In the genomic region with DNA sequence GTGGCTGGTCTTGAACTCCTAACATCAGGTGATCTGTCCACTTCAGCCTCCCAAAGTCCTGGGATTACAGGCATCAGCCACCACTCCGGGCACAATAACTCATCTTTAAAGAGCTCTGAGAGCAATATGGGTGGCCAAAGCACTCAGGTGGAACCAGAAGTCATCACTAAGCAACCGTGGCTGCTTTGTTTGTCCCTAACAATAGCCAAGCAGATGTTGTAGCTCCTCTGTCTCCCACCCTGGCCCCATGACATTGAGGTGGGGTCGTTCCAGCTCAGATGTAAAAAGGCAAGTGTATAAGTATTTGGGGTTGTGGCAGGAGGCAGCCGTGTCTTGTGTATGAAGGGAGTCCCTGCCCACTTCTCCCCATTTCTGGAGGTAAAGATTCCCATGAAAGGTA, we compare ENCODE assay signal across 15 cellular contexts. TPM values are rescaled to one million over a fixed set of nuclear protein-coding genes. Genes with fewer than 3 reads are reported as not detected.
A peak's percentile ranks its signal among the peaks of the same experiment; 100 is the strongest.
DNase-seq lines count a peak whose midpoint lies in the region; ATAC-seq, FAIRE-seq and TF ChIP-seq lines count a peak whose summit lies in the region.
"Had no signal": no experiment of that assay in that cellular context is flagged by ENCODE, and none has a peak within 500 bp of the region (broad histone marks: within the 10 kb centered on the region; RNA-seq: fewer than 3 reads in every experiment).

No MANE protein-coding gene starts in this region.

- TF ChIP-seq RAD21 in GM12878 (IDR thresholded peaks at IDR 0.05; ENCODE audit: insufficient read depth, low read depth, low read length), result no peak

- no peak for TF ChIP-seq POLR2A in GM12878 (IDR thresholded peaks at IDR 0.05; ENCODE audit: low read depth, low read length)

- H3K36me3 Mint-ChIP-seq in CD4-positive, alpha-beta T cell (ENCODE audit: low read depth), result no peaks in the 10 kb centered on the region
- no peaks in the 10 kb centered on the region for H3K36me3 Mint-ChIP-seq in natural killer cell treated with Interleukin-12 subunit alpha and Interleukin-12 subunit beta and Interleukin-15 and Interleukin-18, amount 100 ng/mL, for 72 hours
- peaks cover 0 to 6% (median 0%) of the 10 kb centered on the region in 3 donors for H3K36me3 Mint-ChIP-seq in naive thymus-derived CD8-positive, alpha-beta T cell
- peaks cover 4% of the 10 kb centered on the region for H3K36me3 Mint-ChIP-seq in neural progenitor cell

- in situ Hi-C loops in GM12878 (cut with MboI), result loop anchor here (5.0 kb wide), 1 partner anchor 41 kb away; no protein-coding TSS in a partner anchor

- FAIRE-seq in GM12878 (lab: Jason Lieb, UNC), result no peak

- WGBS in GM12878 (ENCODE audit: insufficient coverage, insufficient replicate concordance, low lambda C conversion rate, missing lambda C conversion rate), result 5% methylated on average over 4 of the region's 4 CpGs

- H3K27me3 ChIP-seq in CD4-positive, alpha-beta T cell (ENCODE audit: control insufficient read depth, insufficient read depth, low read length), result no peaks in the 10 kb centered on the region
- H3K27me3 ChIP-seq in GM12878 (replicated peaks in 1 of 2; ENCODE audit: control insufficient read depth in 2 of 2, insufficient read depth in 2 of 2, low read length in 1 of 2) (no peaks in the 10 kb centered on the region), neural progenitor cell (no peaks in the 10 kb centered on the region)
- H3K27me3 ChIP-seq in effector memory CD4-positive, alpha-beta T cell (replicated peaks; ENCODE audit: control insufficient read depth, insufficient read depth, low read length, poor library complexity, severe bottlenecking), result no peaks in the 10 kb centered on the region

- no peaks in the 10 kb centered on the region for H3F3A ChIP-seq in neural progenitor cell (ENCODE audit: low read depth)

- BruUV-seq in GM12878 (replicated peaks; lab: Mats Ljungman, UMichigan), result no TSS peak

- RAD21 ChIA-PET in GM12878 (lab: Charles Lee; ENCODE audit: unreplicated experiment), result interaction anchor here (0.6 to 6.2 kb wide), 13 partner anchors 10 to 1895 kb away, joined by 3 to 115 read pairs (median 4); partner anchors contain the start of genes CAMTA2 and ZNF594

- peak overlapping the region; percentile 26 for H3K4me2 ChIP-seq in GM12878 (ENCODE audit: control insufficient read depth, insufficient read depth)
- H3K4me2 ChIP-seq in neural progenitor cell, result no peak overlapping the region

- H3K27ac Mint-ChIP-seq in CD4-positive, alpha-beta T cell, result peak overlapping the region; percentile 42
- H3K27ac Mint-ChIP-seq in natural killer cell treated with Interleukin-12 subunit alpha and Interleukin-12 subunit beta and Interleukin-15 and Interleukin-18, amount 100 ng/mL, for 72 hours, result peak overlapping the region; percentile 89 to 92
- H3K27ac Mint-ChIP-seq in naive thymus-derived CD8-positive, alpha-beta T cell, result peak overlapping the region in 5 of 10 donors; percentile 40 to 82 (median 66)
- no peak overlapping the region for H3K27ac Mint-ChIP-seq in neural progenitor cell
- H3K27ac Mint-ChIP-seq: H9; T-helper 1 cell treated with Interleukin-12 subunit alpha and Interleukin-12 subunit beta and Interleukin-4 antibody, amounts not matched to agents 30 μg/mL and 1 μg/mL, for 36 hours had no signal

- TF ChIP-seq EP300 in GM12878 (IDR thresholded peaks at IDR 0.05; ENCODE audit: borderline replicate concordance in 1 of 2, control insufficient read depth in 1 of 2, low read depth in 2 of 2, low read length in 2 of 2), result no peak

- no peak overlapping the region for H3K27ac ChIP-seq in CD4-positive, alpha-beta T cell (ENCODE audit: low read depth, low read length)
- no peak overlapping the region for H3K27ac ChIP-seq in GM12878 (ENCODE audit: control insufficient read depth, insufficient read depth)
- H3K27ac ChIP-seq in effector memory CD4-positive, alpha-beta T cell (ENCODE audit: insufficient read depth, low read length, poor library complexity, severe bottlenecking), result no peak overlapping the region
- H3K27ac ChIP-seq in neural progenitor cell, result no peak overlapping the region

- SMC1A ChIA-PET in GM12878 (lab: Charles Lee; ENCODE audit: uncharacterized antibody, unreplicated experiment), result interaction anchor here (0.6 to 6.4 kb wide), 7 partner anchors 13 to 271 kb away, joined by 3 to 129 read pairs (median 4); partner anchors contain the start of gene SPAG7

- no peaks in the 10 kb centered on the region for H3K9me3 ChIP-seq in CD4-positive, alpha-beta T cell (ENCODE audit: control insufficient read depth, low read length)
- peaks cover 3% of the 10 kb centered on the region for H3K9me3 ChIP-seq in GM12878 (replicated peaks; ENCODE audit: control insufficient read depth, insufficient read depth, low read length)
- no peaks in the 10 kb centered on the region for H3K9me3 ChIP-seq in effector memory CD4-positive, alpha-beta T cell (ENCODE audit: control insufficient read depth, low read length)
- H3K9me3 ChIP-seq in neural progenitor cell (ENCODE audit: low read depth), result no peaks in the 10 kb centered on the region

- POLR2A ChIA-PET in CD4-positive, alpha-beta T cell (lab: Charles Lee), result interaction anchor here (1.0 to 1.2 kb wide), 2 partner anchors 22 to 44 kb away, joined by 4 read pairs; partner anchors contain the start of gene RABEP1
- POLR2A ChIA-PET in GM12878 (lab: Charles Lee), result interaction anchor here (0.6 to 6.2 kb wide), 7 partner anchors 12 to 179 kb away, joined by 3 to 115 read pairs (median 5); partner anchors contain the start of gene ZNF594
- POLR2A ChIA-PET in naive thymus-derived CD8-positive, alpha-beta T cell (lab: Charles Lee), result interaction anchor here (0.6 to 4.2 kb wide), 5 partner anchors 11 to 43 kb away, joined by 3 to 32 read pairs (median 3); no protein-coding TSS in a partner anchor

- intact Hi-C loops in CD4-positive, alpha-beta T cell (cut with DNase I, micrococcal nuclease), result no loop called here
- intact Hi-C loops in GM12878 (cut with micrococcal nuclease; ENCODE audit: unreplicated experiment), result loop anchor here (5.0 kb wide), 2 partner anchors 161 to 296 kb away; partner anchors contain the start of genes RNF167, SLC25A11 and ZFP3

- H4K20me1 ChIP-seq in GM12878 (ENCODE audit: control insufficient read depth, insufficient read depth) (no peaks in the 10 kb centered on the region), neural progenitor cell (ENCODE audit: low read depth) (no peaks in the 10 kb centered on the region)

- no peak overlapping the region for H3K4me3 ChIP-seq in GM12865 (ENCODE audit: low read depth, low read length)
- 0 out of 2 replicates have a peak overlapping the region, but pooled peaks have one; percentile 5 for H3K4me3 ChIP-seq in GM12878
- H3K4me3 ChIP-seq in effector memory CD4-positive, alpha-beta T cell (ENCODE audit: insufficient read depth, low read depth, low read length, poor library complexity, severe bottlenecking), result no peak overlapping the region
- no peak overlapping the region for H3K4me3 ChIP-seq in neural progenitor cell

- no peaks in the 10 kb centered on the region for H3K27me3 Mint-ChIP-seq in CD4-positive, alpha-beta T cell
- no peaks in the 10 kb centered on the region for H3K27me3 Mint-ChIP-seq in natural killer cell treated with Interleukin-12 subunit alpha and Interleukin-12 subunit beta and Interleukin-15 and Interleukin-18, amount 100 ng/mL, for 72 hours
- H3K27me3 Mint-ChIP-seq in naive thymus-derived CD8-positive, alpha-beta T cell, result no peaks in the 10 kb centered on the region
- H3K27me3 Mint-ChIP-seq in neural progenitor cell (ENCODE audit: insufficient read depth, low read depth), result no peaks in the 10 kb centered on the region

- H3K4me3 Mint-ChIP-seq in CD4-positive, alpha-beta T cell, result no peak overlapping the region
- H3K4me3 Mint-ChIP-seq in natural killer cell treated with Interleukin-12 subunit alpha and Interleukin-12 subunit beta and Interleukin-15 and Interleukin-18, amount 100 ng/mL, for 72 hours, result no peak overlapping the region
- no peak overlapping the region for H3K4me3 Mint-ChIP-seq in naive thymus-derived CD8-positive, alpha-beta T cell
- no peak overlapping the region for H3K4me3 Mint-ChIP-seq in neural progenitor cell
- H3K4me3 Mint-ChIP-seq: H9; T-helper 1 cell treated with Interleukin-12 subunit alpha and Interleukin-12 subunit beta and Interleukin-4 antibody, amounts not matched to agents 30 μg/mL and 1 μg/mL, for 36 hours had no signal

- no peaks in the 10 kb centered on the region for H3K36me3 ChIP-seq in GM12878 (ENCODE audit: control insufficient read depth in 2 of 2, insufficient read depth in 2 of 2, low read length in 1 of 2)
- no peaks in the 10 kb centered on the region for H3K36me3 ChIP-seq in effector memory CD4-positive, alpha-beta T cell (ENCODE audit: control insufficient read depth, insufficient read depth, low read length)
- no peaks in the 10 kb centered on the region for H3K36me3 ChIP-seq in neural progenitor cell

- H3K4me1 ChIP-seq in GM12878 (ENCODE audit: control insufficient read depth, insufficient read depth, low read length), result peaks cover 51% of the 10 kb centered on the region
- peaks cover 11% of the 10 kb centered on the region for H3K4me1 ChIP-seq in effector memory CD4-positive, alpha-beta T cell (ENCODE audit: control insufficient read depth, insufficient read depth, low read length, poor library complexity, severe bottlenecking)
- no peaks in the 10 kb centered on the region for H3K4me1 ChIP-seq in neural progenitor cell

- H3K79me2 ChIP-seq in GM12878 (ENCODE audit: control insufficient read depth, insufficient read depth, low read length) (peaks cover 44% of the 10 kb centered on the region), neural progenitor cell (ENCODE audit: low read depth) (no peaks in the 10 kb centered on the region)

- TF ChIP-seq CTCF in CD4-positive, alpha-beta T cell (IDR thresholded peaks at IDR 0.05), result no peak
- TF ChIP-seq CTCF in GM12865 (IDR thresholded peaks at IDR 0.05; ENCODE audit: insufficient read depth, low read depth, low read length, missing control alignments) (no peak), GM12878 (IDR thresholded peaks at IDR 0.05 in 2 of 3, conservative IDR thresholded peaks at IDR 0.05 in 1 of 3; ENCODE audit: control insufficient read depth in 2 of 3, extremely low read depth in 1 of 3, insufficient read depth in 1 of 3, low read depth in 3 of 3, low read length in 3 of 3) (no peak), neural progenitor cell (IDR thresholded peaks at IDR 0.05) (no peak)

- H2AFZ ChIP-seq in GM12878 (ENCODE audit: control insufficient read depth, low read depth, low read length) (no peak overlapping the region), neural progenitor cell (replicated peaks) (no peak overlapping the region)

- peaks cover 42% of the 10 kb centered on the region for H3K4me1 Mint-ChIP-seq in CD4-positive, alpha-beta T cell (ENCODE audit: low read depth)
- H3K4me1 Mint-ChIP-seq in natural killer cell treated with Interleukin-12 subunit alpha and Interleukin-12 subunit beta and Interleukin-15 and Interleukin-18, amount 100 ng/mL, for 72 hours (ENCODE audit: low read depth in 2 of 2), result peaks cover 58% of the 10 kb centered on the region in 2 donors
- H3K4me1 Mint-ChIP-seq in naive thymus-derived CD8-positive, alpha-beta T cell, result peaks cover 20 to 73% (median 49%) of the 10 kb centered on the region in 4 donors
- H3K4me1 Mint-ChIP-seq in neural progenitor cell, result no peaks in the 10 kb centered on the region

- CTCF ChIA-PET in CD4-positive, alpha-beta T cell (lab: Charles Lee), result interaction anchor here (0.9 kb wide), 2 partner anchors 16 to 46 kb away, joined by 3 read pairs; partner anchors contain the start of gene ZNF594
- CTCF ChIA-PET in GM12878 (lab: Yijun Ruan, JAX), result interaction anchor here (0.6 to 8.1 kb wide), 9 partner anchors 10 to 127 kb away, joined by 3 to 209 read pairs (median 9); partner anchors contain the start of genes ZNF232 and ZNF594

- DNase-seq in CD4-positive, alpha-beta T cell, result no peak
- DNase-seq in GM12865 (ENCODE audit: low read depth) (peak; percentile 27), GM12878 (ENCODE audit: low read depth, low spot score) (no peak), neural progenitor cell (ENCODE audit: low spot score) (no peak)
- no peak for DNase-seq in natural killer cell treated with Interleukin-12 subunit alpha and Interleukin-12 subunit beta and Interleukin-15 and Interleukin-18, amount 100 ng/mL, for 72 hours (ENCODE audit: low spot score)
- no peak for DNase-seq in activated effector memory CD4-positive, alpha-beta T cell treated with anti-CD3 and anti-CD28 coated beads, Interleukin-2, amount 50 U/mL, for 16 hours
- no peak for DNase-seq in effector memory CD4-positive, alpha-beta T cell
- no peak for DNase-seq in naive thymus-derived CD8-positive, alpha-beta T cell
- DNase-seq: NCI-H187 treated with DMSO at 0.1 percent for 48 hours, NCI-H2171 had no signal

- no peaks in the 10 kb centered on the region for H3K9me3 Mint-ChIP-seq in CD4-positive, alpha-beta T cell
- peaks cover 7% of the 10 kb centered on the region for H3K9me3 Mint-ChIP-seq in natural killer cell treated with Interleukin-12 subunit alpha and Interleukin-12 subunit beta and Interleukin-15 and Interleukin-18, amount 100 ng/mL, for 72 hours
- peaks cover 0 to 8% (median 0%) of the 10 kb centered on the region in 9 donors for H3K9me3 Mint-ChIP-seq in naive thymus-derived CD8-positive, alpha-beta T cell
- no peaks in the 10 kb centered on the region for H3K9me3 Mint-ChIP-seq in neural progenitor cell
- H3K9me3 Mint-ChIP-seq: H9; T-helper 1 cell treated with Interleukin-12 subunit alpha and Interleukin-12 subunit beta and Interleukin-4 antibody, amounts not matched to agents 30 μg/mL and 1 μg/mL, for 36 hours had no signal

- H3K9ac ChIP-seq in GM12878 (ENCODE audit: control insufficient read depth, insufficient read depth, low read length) (no peak overlapping the region), neural progenitor cell (no peak overlapping the region)

- no peak for ATAC-seq in CD4-positive, alpha-beta T cell (ENCODE audit: poor library complexity)
- no peak for ATAC-seq in GM12878
- no peak for ATAC-seq in natural killer cell treated with Interleukin-12 subunit alpha and Interleukin-12 subunit beta and Interleukin-15 and Interleukin-18, amount 100 ng/mL, for 72 hours
- ATAC-seq in naive thymus-derived CD8-positive, alpha-beta T cell, result no peak

RNA-seq across cellular contexts. Expression of gene SCIMP, which starts 3.7 kb away (rescaled TPM):
- under 1 TPM; 0.31 to 0.47 TPM for total RNA-seq in CD4-positive, alpha-beta T cell
- 247 and 264 TPM in 2 replicates for total RNA-seq in GM12878 (2013; cell fraction: nucleolus; rRNA removed)
- total RNA-seq in GM12878 (2014; rRNA removed), result 61.8 and 70.4 TPM in 2 replicates
- total RNA-seq in GM12878 (2014; rRNA removed; fragmentation: Illumina TruSeq; extraction: Trizol), result 70.3 and 74.9 TPM in 2 replicates
- total RNA-seq in GM12878 (2021), result 92.2 and 98.9 TPM in 2 replicates
- polyA plus RNA-seq in GM12878 (2011; ENCODE audit: low read depth), result 129 TPM
- 105 and 120 TPM in 2 replicates for polyA plus RNA-seq in GM12878 (2011; rRNA removed)
- polyA plus RNA-seq in GM12878 (2011; cell fraction: cytosol; rRNA removed), result 101 and 133 TPM in 2 replicates
- polyA plus RNA-seq in GM12878 (2011; cell fraction: nucleus; rRNA removed), result 50.6 and 52.5 TPM in 2 replicates
- polyA plus RNA-seq in GM12878 (2012), result 97.2 and 135 TPM in 2 replicates
- 151 and 205 TPM in 2 replicates for polyA plus RNA-seq in GM12878 (2014; fragmentation: Illumina TruSeq; extraction: Trizol)
- polyA plus RNA-seq in GM12878 (2014; fragmentation: Nextera tagmentation; extraction: Ambion mirVana), result 100 to 1,000 TPM; 109 TPM
- polyA plus RNA-seq in GM12878 (2014; rRNA removed), result 85.2 and 97.7 TPM in 2 replicates
- 10 to 100 TPM; 56.7 to 62.4 TPM for polyA plus RNA-seq in GM12878 (2016; fragmentation: Nextera tagmentation; extraction: Ambion mirVana)
- 79.6 and 91.8 TPM in 2 replicates for polyA minus RNA-seq in GM12878 (2011; rRNA and poly(A)+ RNA removed)
- 26.2 and 40.3 TPM in 2 replicates for polyA minus RNA-seq in GM12878 (2011; cell fraction: cytosol; rRNA and poly(A)+ RNA removed)
- polyA minus RNA-seq in GM12878 (2011; cell fraction: nucleus; rRNA and poly(A)+ RNA removed), result 14.0 and 19.1 TPM in 2 replicates
- total RNA-seq in natural killer cell treated with Interleukin-12 subunit alpha and Interleukin-12 subunit beta and Interleukin-15 and Interleukin-18, amount 100 ng/mL, for 72 hours, result under 1 TPM in 1 of 2 donors, not detected in 1; 0.17 TPM
- total RNA-seq in naive thymus-derived CD8-positive, alpha-beta T cell, result 1 to 10 TPM; 2.3 to 2.8 TPM
- polyA plus RNA-seq in naive thymus-derived CD8-positive, alpha-beta T cell, result under 1 TPM; 0.11 to 0.72 (median 0.22) TPM
- total RNA-seq in neural progenitor cell (ENCODE audit: low replicate concordance), result not detected in 2 replicates
- total RNA-seq: H9, HT1080, LHCN-M2, RPMI7951 had no signal

RNA-seq across cellular contexts. Expression of gene RABEP1, which starts 43.8 kb away (rescaled TPM):
- total RNA-seq in CD4-positive, alpha-beta T cell, result 10 to 100 TPM; 27.4 to 31.8 TPM
- 120 and 123 TPM in 2 replicates for total RNA-seq in GM12878 (2013; cell fraction: nucleolus; rRNA removed)
- total RNA-seq in GM12878 (2014; rRNA removed), result 43.3 and 51.0 TPM in 2 replicates
- total RNA-seq in GM12878 (2014; rRNA removed; fragmentation: Illumina TruSeq; extraction: Trizol), result 68.0 and 69.8 TPM in 2 replicates
- total RNA-seq in GM12878 (2021), result 60.0 and 60.4 TPM in 2 replicates
- polyA plus RNA-seq in GM12878 (2011; ENCODE audit: low read depth), result 29.5 TPM
- 64.5 and 95.7 TPM in 2 replicates for polyA plus RNA-seq in GM12878 (2011; rRNA removed)
- 24.6 and 27.1 TPM in 2 replicates for polyA plus RNA-seq in GM12878 (2011; cell fraction: cytosol; rRNA removed)
- 29.5 and 31.3 TPM in 2 replicates for polyA plus RNA-seq in GM12878 (2011; cell fraction: nucleus; rRNA removed)
- 35.9 and 45.4 TPM in 2 replicates for polyA plus RNA-seq in GM12878 (2012)
- 68.8 and 87.5 TPM in 2 replicates for polyA plus RNA-seq in GM12878 (2014; fragmentation: Illumina TruSeq; extraction: Trizol)
- polyA plus RNA-seq in GM12878 (2014; fragmentation: Nextera tagmentation; extraction: Ambion mirVana), result 10 to 100 TPM; 13.4 to 20.2 TPM
- 36.4 and 38.9 TPM in 2 replicates for polyA plus RNA-seq in GM12878 (2014; rRNA removed)
- 10 to 100 TPM; 59.2 to 71.4 TPM for polyA plus RNA-seq in GM12878 (2016; fragmentation: Nextera tagmentation; extraction: Ambion mirVana)
- polyA minus RNA-seq in GM12878 (2011; rRNA and poly(A)+ RNA removed), result 69.0 and 76.4 TPM in 2 replicates
- 26.3 and 29.8 TPM in 2 replicates for polyA minus RNA-seq in GM12878 (2011; cell fraction: cytosol; rRNA and poly(A)+ RNA removed)
- 26.0 and 29.5 TPM in 2 replicates for polyA minus RNA-seq in GM12878 (2011; cell fraction: nucleus; rRNA and poly(A)+ RNA removed)
- 10 to 100 TPM; 42.8 to 77.0 TPM for total RNA-seq in natural killer cell treated with Interleukin-12 subunit alpha and Interleukin-12 subunit beta and Interleukin-15 and Interleukin-18, amount 100 ng/mL, for 72 hours
- 10 to 100 TPM; 57.3 to 58.6 TPM for total RNA-seq in naive thymus-derived CD8-positive, alpha-beta T cell
- 10 to 100 TPM; 23.5 to 32.7 (median 31.3) TPM for polyA plus RNA-seq in naive thymus-derived CD8-positive, alpha-beta T cell
- total RNA-seq in neural progenitor cell (ENCODE audit: low replicate concordance), result 43.2 and 50.0 TPM in 2 replicates

RNA-seq across cellular contexts. Expression of gene ZNF594, which starts 46.7 kb away (rescaled TPM):
- 1 to 10 TPM; 2.2 to 3.1 TPM for total RNA-seq in CD4-positive, alpha-beta T cell
- 63.6 and 63.9 TPM in 2 replicates for total RNA-seq in GM12878 (2013; cell fraction: nucleolus; rRNA removed)
- total RNA-seq in GM12878 (2014; rRNA removed), result 12.5 and 13.8 TPM in 2 replicates
- 13.9 and 14.3 TPM in 2 replicates for total RNA-seq in GM12878 (2014; rRNA removed; fragmentation: Illumina TruSeq; extraction: Trizol)
- 10.1 and 12.1 TPM in 2 replicates for total RNA-seq in GM12878 (2021)
- 1.4 TPM for polyA plus RNA-seq in GM12878 (2011; ENCODE audit: low read depth)
- polyA plus RNA-seq in GM12878 (2011; rRNA removed), result 5.5 and 8.8 TPM in 2 replicates
- polyA plus RNA-seq in GM12878 (2011; cell fraction: cytosol; rRNA removed), result 2.0 and 2.8 TPM in 2 replicates
- polyA plus RNA-seq in GM12878 (2011; cell fraction: nucleus; rRNA removed), result 18.3 and 22.0 TPM in 2 replicates
- polyA plus RNA-seq in GM12878 (2012), result 2.3 and 3.7 TPM in 2 replicates
- polyA plus RNA-seq in GM12878 (2014; fragmentation: Illumina TruSeq; extraction: Trizol), result 11.2 and 11.3 TPM in 2 replicates
- 1 to 10 TPM in 1 of 2 experiments, under 1 TPM in 1; 0.98 to 1.7 TPM for polyA plus RNA-seq in GM12878 (2014; fragmentation: Nextera tagmentation; extraction: Ambion mirVana)
- 10.3 and 11.6 TPM in 2 replicates for polyA plus RNA-seq in GM12878 (2014; rRNA removed)
- polyA plus RNA-seq in GM12878 (2016; fragmentation: Nextera tagmentation; extraction: Ambion mirVana), result 10 to 100 TPM; 10.9 to 12.1 TPM
- 5.5 and 5.6 TPM in 2 replicates for polyA minus RNA-seq in GM12878 (2011; rRNA and poly(A)+ RNA removed)
- polyA minus RNA-seq in GM12878 (2011; cell fraction: cytosol; rRNA and poly(A)+ RNA removed), result 2.8 and 3.7 TPM in 2 replicates
- 11.0 and 16.8 TPM in 2 replicates for polyA minus RNA-seq in GM12878 (2011; cell fraction: nucleus; rRNA and poly(A)+ RNA removed)
- total RNA-seq in natural killer cell treated with Interleukin-12 subunit alpha and Interleukin-12 subunit beta and Interleukin-15 and Interleukin-18, amount 100 ng/mL, for 72 hours, result 10 to 100 TPM in 1 of 2 donors, 1 to 10 TPM in 1; 9.8 to 19.7 TPM
- 10 to 100 TPM; 32.4 to 32.5 TPM for total RNA-seq in naive thymus-derived CD8-positive, alpha-beta T cell
- polyA plus RNA-seq in naive thymus-derived CD8-positive, alpha-beta T cell, result 1 to 10 TPM; 1.7 to 3.3 (median 3.3) TPM
- total RNA-seq in neural progenitor cell (ENCODE audit: low replicate concordance), result 19.5 and 25.3 TPM in 2 replicates

Comparison
In these comparisons a context has a peak if more than half of its experiments do, and no peak if none do; other contexts are left out.
1. RNA of gene SCIMP, which starts 3.7 kb away (total RNA-seq): 61.8 to 264 TPM in GM12878; 2.3 to 2.8 TPM in naive thymus-derived CD8-positive, alpha-beta T cell, 0.31 to 0.47 TPM in CD4-positive, alpha-beta T cell, 0.17 TPM in natural killer cell treated with Interleukin-12 subunit alpha and Interleukin-12 subunit beta and Interleukin-15 and Interleukin-18, amount 100 ng/mL, for 72 hours and not detected in neural progenitor cell; every median in the first group is over 10 times any median in the second.